Comparison of ENCODE assay signal across 26 cellular contexts in genomic region chr16:48128769-48129168, GRCh38. TPM values are rescaled to one million over a fixed set of nuclear protein-coding genes. Genes with fewer than 3 reads are reported as not detected.
"Had no signal": no experiment of that assay in that cellular context is flagged by ENCODE, and none has a peak within 500 bp of the region (broad histone marks: within the 10 kb centered on the region; RNA-seq: fewer than 3 reads in every experiment).

No MANE protein-coding gene starts in this region.

- DNase-seq: activated CD4-positive, alpha-beta T cell treated with anti-CD3 and anti-CD28 coated beads for 48 hours; activated CD8-positive, alpha-beta memory T cell treated with anti-CD3 and anti-CD28 coated beads, Interleukin-2, amount 10 ng/mL, durations not matched to agents 7 days and 5 days; activated CD8-positive, alpha-beta T cell treated with anti-CD3 and anti-CD28 coated beads for 36 hours; activated gamma-delta T cell treated with Interleukin-2 at 50 U/mL for 16 hours; activated T-cell treated with anti-CD3 and anti-CD28 coated beads for 4 hours; aorta; endodermal cell; esophagus squamous epithelium; heart right ventricle; islet precursor cell; left lung; natural killer cell; right cardiac atrium; small intestine; stimulated activated CD4-positive, alpha-beta T cell treated with anti-CD3 and anti-CD28 coated beads, Interleukin-15, amount 100 ng/mL, for 24 hours; stomach; T-helper 17 cell had no signal

- H3K4me3 ChIP-seq: coronary artery, esophagus squamous epithelium, heart right ventricle, left lung, lung, stomach, suprapubic skin, tibial nerve had no signal

- H3K4me1 ChIP-seq: suprapubic skin, tibial nerve had no signal

- H3K36me3 ChIP-seq: esophagus squamous epithelium, heart right ventricle, left lung, stomach, suprapubic skin, tibial nerve had no signal

- H3K27ac ChIP-seq: coronary artery, esophagus squamous epithelium, heart right ventricle, left lung, suprapubic skin, tibial nerve had no signal

- H3K27me3 ChIP-seq: heart right ventricle, left lung, stomach, suprapubic skin, tibial nerve had no signal

- ATAC-seq: activated CD8-positive, alpha-beta memory T cell treated with anti-CD3 and anti-CD28 coated beads, Interleukin-2, amount 10 ng/mL, durations not matched to agents 7 days and 5 days; activated CD8-positive, alpha-beta T cell treated with anti-CD3 and anti-CD28 coated beads for 36 hours; heart right ventricle; left lung; natural killer cell; right cardiac atrium; stimulated activated memory B cell treated with anti-CD40 and anti-IgM and Interleukin-4, amounts not matched to agents 10 μg/mL and 1 μg/mL and 100 μg/mL, for 72 hours; T-helper 17 cell had no signal

- H3K9me3 ChIP-seq: esophagus squamous epithelium, heart right ventricle, left lung, stomach, suprapubic skin, tibial nerve had no signal

RNA-seq across cellular contexts. Expression of gene ABCC12, which starts 27.0 kb away (rescaled TPM):
- total RNA-seq: activated CD8-positive, alpha-beta memory T cell treated with anti-CD3 and anti-CD28 coated beads, Interleukin-2, amount 10 ng/mL, durations not matched to agents 7 days and 5 days; activated CD8-positive, alpha-beta T cell treated with anti-CD3 and anti-CD28 coated beads for 36 hours; aorta; esophagus squamous epithelium; fibroblast of villous mesenchyme; left lung; lung; natural killer cell; osteocyte; pulmonary artery endothelial cell; right cardiac atrium; suprapubic skin; T-helper 17 cell; urinary bladder had no signal
- polyA plus RNA-seq: lung, right cardiac atrium, small intestine, urinary bladder had no signal
